In the genomic region with DNA sequence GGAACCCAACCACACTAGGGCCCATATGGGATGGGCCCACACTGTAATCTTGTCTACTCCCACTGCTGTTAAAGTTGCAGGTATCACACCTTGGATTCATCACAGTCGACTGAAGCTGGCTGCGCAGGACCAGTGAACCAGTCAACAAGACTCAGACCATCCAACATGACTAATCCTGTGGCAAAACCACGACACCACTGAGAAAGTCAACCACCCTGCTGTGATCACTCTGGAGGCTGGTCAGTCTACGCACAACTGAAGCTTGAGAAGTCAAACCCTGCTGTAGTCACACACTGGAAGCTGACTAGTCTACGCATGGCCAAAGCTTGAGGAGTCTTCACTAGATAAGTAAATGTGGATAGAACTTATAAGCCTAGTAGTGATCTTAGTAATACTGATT, we compare ENCODE assay signal across 26 cellular contexts. TPM values are rescaled to one million over a fixed set of nuclear protein-coding genes. Genes with fewer than 3 reads are reported as not detected.
DNase-seq lines count a peak whose midpoint lies in the region; ATAC-seq and TF ChIP-seq lines count a peak whose summit lies in the region.
"Had no signal": no experiment of that assay in that cellular context is flagged by ENCODE, and none has a peak within 500 bp of the region (broad histone marks: within the 10 kb centered on the region; RNA-seq: fewer than 3 reads in every experiment).

No MANE protein-coding gene starts in this region.

- DNase-seq in activated naive CD4-positive, alpha-beta T cell treated with anti-CD3 and anti-CD28 coated beads, Interleukin-2, amount 10 ng/mL, durations not matched to agents 7 days and 5 days, result peak; percentile 10
- DNase-seq in activated naive CD4-positive, alpha-beta T cell treated with anti-CD3 and anti-CD28 coated beads for 36 hours, result no peak
- DNase-seq in MV-4-11 (lab: John Stamatoyannopoulos, UW), result peak; percentile 25
- peak; percentile 24 for DNase-seq in epithelial cell of esophagus (ENCODE audit: low read depth)
- peak; percentile 44 for DNase-seq in stimulated activated naive B cell treated with anti-CD40 and anti-IgM and Interleukin-4, amounts not matched to agents 10 μg/mL and 1 μg/mL and 100 μg/mL, for 72 hours
- no peak for DNase-seq in A172 (ENCODE audit: low spot score)
- no peak for DNase-seq in SHP77 treated with DMSO at 0.1 percent for 48 hours (lab: John Stamatoyannopoulos, UW)
- DNase-seq: activated B cell treated with CpG ODN at 0.5 μM for 24 hours; activated gamma-delta T cell; amniotic stem cell; COR-L47; GDM1; Karpas-422; naive thymus-derived CD8-positive, alpha-beta T cell; NCI-H1092; NCI-H1694 treated with DMSO at 0.1 percent for 48 hours; NCI-H2171 treated with DMSO at 0.1 percent for 48 hours; NCI-H524 treated with DMSO at 0.1 percent for 48 hours; occipital lobe; stimulated activated CD8-positive, alpha-beta memory T cell treated with anti-CD3 and anti-CD28 coated beads, Interleukin-4, amount 100 ng/mL, for 48 hours; upper lobe of left lung had no signal

- TF ChIP-seq CTCF in epithelial cell of esophagus (IDR thresholded peaks at IDR 0.05; ENCODE audit: insufficient read depth, low read depth, low read length, missing control alignments), result no peak

- peaks cover 46% of the 10 kb centered on the region for H3K36me3 Mint-ChIP-seq in activated naive CD4-positive, alpha-beta T cell treated with anti-CD3 and anti-CD28 coated beads, Interleukin-2, amount 10 ng/mL, durations not matched to agents 7 days and 5 days
- peaks cover 48% of the 10 kb centered on the region for H3K36me3 Mint-ChIP-seq in activated naive CD4-positive, alpha-beta T cell treated with anti-CD3 and anti-CD28 coated beads for 36 hours (ENCODE audit: low read depth)
- peaks cover 83 to 93% of the 10 kb centered on the region in 2 donors for H3K36me3 Mint-ChIP-seq in stimulated activated naive B cell treated with anti-CD40 and anti-IgM and Interleukin-4, amounts not matched to agents 10 μg/mL and 1 μg/mL and 100 μg/mL, for 72 hours

- no peak overlapping the region for H3K4me3 Mint-ChIP-seq in activated naive CD4-positive, alpha-beta T cell treated with anti-CD3 and anti-CD28 coated beads, Interleukin-2, amount 10 ng/mL, durations not matched to agents 7 days and 5 days
- no peak overlapping the region for H3K4me3 Mint-ChIP-seq in activated naive CD4-positive, alpha-beta T cell treated with anti-CD3 and anti-CD28 coated beads for 36 hours
- no peak overlapping the region for H3K4me3 Mint-ChIP-seq in stimulated activated naive B cell treated with anti-CD40 and anti-IgM and Interleukin-4, amounts not matched to agents 10 μg/mL and 1 μg/mL and 100 μg/mL, for 72 hours
- H3K4me3 Mint-ChIP-seq: activated B cell treated with CpG ODN at 0.5 μM for 24 hours; mesothelial cell of epicardium; naive thymus-derived CD8-positive, alpha-beta T cell had no signal

- no peaks in the 10 kb centered on the region for H3K27me3 Mint-ChIP-seq in activated naive CD4-positive, alpha-beta T cell treated with anti-CD3 and anti-CD28 coated beads, Interleukin-2, amount 10 ng/mL, durations not matched to agents 7 days and 5 days
- no peaks in the 10 kb centered on the region for H3K27me3 Mint-ChIP-seq in activated naive CD4-positive, alpha-beta T cell treated with anti-CD3 and anti-CD28 coated beads for 36 hours (ENCODE audit: low read depth)
- H3K27me3 Mint-ChIP-seq in stimulated activated naive B cell treated with anti-CD40 and anti-IgM and Interleukin-4, amounts not matched to agents 10 μg/mL and 1 μg/mL and 100 μg/mL, for 72 hours, result no peaks in the 10 kb centered on the region
- H3K27me3 Mint-ChIP-seq: activated B cell treated with CpG ODN at 0.5 μM for 24 hours; naive thymus-derived CD8-positive, alpha-beta T cell had no signal

- CTCF ChIA-PET in activated naive CD4-positive, alpha-beta T cell treated with anti-CD3 and anti-CD28 coated beads, Interleukin-2, amount 10 ng/mL, durations not matched to agents 7 days and 5 days (lab: Charles Lee), result interaction anchor here (1.4 kb wide), 1 partner anchor 9 kb away, joined by 4 read pairs; no protein-coding TSS in a partner anchor
- CTCF ChIA-PET in activated naive CD4-positive, alpha-beta T cell treated with anti-CD3 and anti-CD28 coated beads for 36 hours (lab: Charles Lee), result interaction anchor here (0.8 kb wide), 1 partner anchor 9 kb away, joined by 3 read pairs; a partner anchor contains a TSS

- peak; percentile 85 for ATAC-seq in stimulated activated naive B cell treated with anti-CD40 and anti-IgM and Interleukin-4, amounts not matched to agents 10 μg/mL and 1 μg/mL and 100 μg/mL, for 72 hours (replicated peaks)
- no peak for ATAC-seq in HG02642 (IDR thresholded peaks at IDR 0.05; ENCODE audit: poor library complexity, unreplicated experiment)
- ATAC-seq: HCT116; naive thymus-derived CD8-positive, alpha-beta T cell had no signal

- H3K4me1 Mint-ChIP-seq in activated naive CD4-positive, alpha-beta T cell treated with anti-CD3 and anti-CD28 coated beads, Interleukin-2, amount 10 ng/mL, durations not matched to agents 7 days and 5 days, result no peaks in the 10 kb centered on the region
- H3K4me1 Mint-ChIP-seq in activated naive CD4-positive, alpha-beta T cell treated with anti-CD3 and anti-CD28 coated beads for 36 hours (ENCODE audit: low read depth), result no peaks in the 10 kb centered on the region
- peaks cover 17 to 26% of the 10 kb centered on the region in 2 donors for H3K4me1 Mint-ChIP-seq in stimulated activated naive B cell treated with anti-CD40 and anti-IgM and Interleukin-4, amounts not matched to agents 10 μg/mL and 1 μg/mL and 100 μg/mL, for 72 hours
- H3K4me1 Mint-ChIP-seq: activated B cell treated with CpG ODN at 0.5 μM for 24 hours, mesothelial cell of epicardium had no signal

- H3K9me3 Mint-ChIP-seq in activated naive CD4-positive, alpha-beta T cell treated with anti-CD3 and anti-CD28 coated beads, Interleukin-2, amount 10 ng/mL, durations not matched to agents 7 days and 5 days, result peaks cover 45% of the 10 kb centered on the region
- peaks cover 36% of the 10 kb centered on the region for H3K9me3 Mint-ChIP-seq in activated naive CD4-positive, alpha-beta T cell treated with anti-CD3 and anti-CD28 coated beads for 36 hours
- H3K9me3 Mint-ChIP-seq in stimulated activated naive B cell treated with anti-CD40 and anti-IgM and Interleukin-4, amounts not matched to agents 10 μg/mL and 1 μg/mL and 100 μg/mL, for 72 hours, result peaks cover 13 to 19% of the 10 kb centered on the region in 2 donors

- intact Hi-C loops in activated naive CD4-positive, alpha-beta T cell treated with anti-CD3 and anti-CD28 coated beads for 36 hours (cut with micrococcal nuclease), result no loop called here

- H3K4me3 ChIP-seq in epithelial cell of esophagus (ENCODE audit: low read length), result no peak overlapping the region
- H3K4me3 ChIP-seq: skin epidermis, upper lobe of left lung had no signal

- H3K27ac Mint-ChIP-seq in activated naive CD4-positive, alpha-beta T cell treated with anti-CD3 and anti-CD28 coated beads, Interleukin-2, amount 10 ng/mL, durations not matched to agents 7 days and 5 days, result no peak overlapping the region
- no peak overlapping the region for H3K27ac Mint-ChIP-seq in activated naive CD4-positive, alpha-beta T cell treated with anti-CD3 and anti-CD28 coated beads for 36 hours
- peak overlapping the region; percentile 82 for H3K27ac Mint-ChIP-seq in stimulated activated naive B cell treated with anti-CD40 and anti-IgM and Interleukin-4, amounts not matched to agents 10 μg/mL and 1 μg/mL and 100 μg/mL, for 72 hours
- H3K27ac Mint-ChIP-seq: activated B cell treated with CpG ODN at 0.5 μM for 24 hours; mesothelial cell of epicardium; naive thymus-derived CD8-positive, alpha-beta T cell had no signal

RNA-seq across cellular contexts. Expression of a gene that starts 9.6 kb away (rescaled TPM):
- 10 to 100 TPM; 36.7 to 39.0 TPM for total RNA-seq in activated naive CD4-positive, alpha-beta T cell treated with anti-CD3 and anti-CD28 coated beads for 36 hours
- total RNA-seq in A172 (2014; rRNA removed; shearing (Covaris generic)), result 42.3 and 60.4 TPM in 2 replicates

RNA-seq across cellular contexts. Expression of a gene that starts 31.2 kb away (rescaled TPM):
- total RNA-seq in activated naive CD4-positive, alpha-beta T cell treated with anti-CD3 and anti-CD28 coated beads for 36 hours, result 10 to 100 TPM; 10.6 to 11.1 TPM
- 2.0 and 2.1 TPM in 2 replicates for total RNA-seq in A172 (2014; rRNA removed; shearing (Covaris generic))

RNA-seq across cellular contexts. Expression of a gene that starts 32.2 kb away (rescaled TPM):
- 1 to 10 TPM; 8.1 to 9.2 TPM for total RNA-seq in activated naive CD4-positive, alpha-beta T cell treated with anti-CD3 and anti-CD28 coated beads for 36 hours
- total RNA-seq in A172 (2014; rRNA removed; shearing (Covaris generic)), result 1.6 and 1.9 TPM in 2 replicates

RNA-seq across cellular contexts. Expression of a gene that starts 53.5 kb away (rescaled TPM):
- not detected for total RNA-seq in activated naive CD4-positive, alpha-beta T cell treated with anti-CD3 and anti-CD28 coated beads for 36 hours
- not detected in 2 replicates for total RNA-seq in A172 (2014; rRNA removed; shearing (Covaris generic))
- total RNA-seq: activated B cell treated with CpG ODN at 0.5 μM for 24 hours; glomerular endothelial cell; mesothelial cell of epicardium; naive thymus-derived CD8-positive, alpha-beta T cell; occipital lobe; upper lobe of left lung had no signal

Comparison
In these comparisons a context has a peak if more than half of its experiments do, and no peak if none do; other contexts are left out.
1. DNase-seq: peak in activated naive CD4-positive, alpha-beta T cell treated with anti-CD3 and anti-CD28 coated beads, Interleukin-2, amount 10 ng/mL, durations not matched to agents 7 days and 5 days (single experiment), MV-4-11 (single experiment), epithelial cell of esophagus (single experiment) and stimulated activated naive B cell treated with anti-CD40 and anti-IgM and Interleukin-4, amounts not matched to agents 10 μg/mL and 1 μg/mL and 100 μg/mL, for 72 hours (single experiment); none in activated naive CD4-positive, alpha-beta T cell treated with anti-CD3 and anti-CD28 coated beads for 36 hours (single experiment), A172 (single experiment) and SHP77 treated with DMSO at 0.1 percent for 48 hours (single experiment).